Comparison of ENCODE assay signal across 21 cellular contexts in the genomic region with DNA sequence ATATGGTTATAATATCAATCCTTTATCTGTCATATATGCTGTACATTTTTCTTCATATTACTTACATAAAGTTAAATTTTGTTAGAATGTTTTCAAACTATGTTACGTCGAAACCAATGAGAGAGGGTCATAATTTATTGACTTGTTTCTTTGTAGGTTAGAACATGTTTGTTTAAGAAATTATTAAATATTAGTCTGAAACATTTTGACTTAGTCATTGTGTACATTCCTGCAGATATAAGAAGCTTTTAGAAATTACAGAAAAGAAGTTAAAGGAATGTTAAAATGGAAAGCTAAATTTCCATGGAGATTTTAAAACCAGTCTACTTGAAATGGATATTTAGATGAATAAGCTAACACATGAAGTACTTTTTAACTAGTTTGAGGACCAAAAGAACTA.
DNase-seq lines count a peak whose midpoint lies in the region; ATAC-seq, FAIRE-seq and TF ChIP-seq lines count a peak whose summit lies in the region.
"Had no signal": no experiment of that assay in that cellular context is flagged by ENCODE, and none has a peak within 500 bp of the region (broad histone marks: within the 10 kb centered on the region; RNA-seq: fewer than 3 reads in every experiment).

No MANE protein-coding gene starts in this region.

- no peak for TF ChIP-seq EP300 in A549 (IDR thresholded peaks at IDR 0.05)

- H3K27ac ChIP-seq in A549, result peak overlapping the region; percentile 61 to 66; a peak in 4 of 6 replicates
- H3K27ac ChIP-seq: BLaER1, C4-2B had no signal

- TF ChIP-seq POLR2A in A549 (IDR thresholded peaks at IDR 0.05; ENCODE audit: low read length), result no peak

- TF ChIP-seq RAD21 in A549 (conservative IDR thresholded peaks at IDR 0.05 in 1 of 2, IDR thresholded peaks at IDR 0.05 in 1 of 2), result no peak

- CTCF ChIA-PET in A549 (lab: Yijun Ruan, JAX), result no interaction called here

- peak; percentile 61 for FAIRE-seq in A549 (lab: Jason Lieb, UNC)
- FAIRE-seq in RCC 7860 (lab: Jason Lieb, UNC), result peak; percentile 15
- FAIRE-seq in frontal cortex (lab: Jason Lieb, UNC), result peak; percentile 77
- no peak for FAIRE-seq in urothelium cell line (lab: Jason Lieb, UNC)
- FAIRE-seq: GM12892, H54 had no signal

- WGBS in A549 (ENCODE audit: missing lambda C conversion rate), result under 1% methylated on average over 2 of the region's 2 CpGs

- TF ChIP-seq CTCF in A549 (IDR thresholded peaks at IDR 0.05), result no peak

- peak in 1 of 2 experiments; percentile 23; a peak in 1 of 6 replicates for ATAC-seq in A549
- ATAC-seq: CD8-positive, alpha-beta T cell had no signal

- peaks cover 3% of the 10 kb centered on the region; the same call in 2 of the 3 replicates for H3K9me3 ChIP-seq in A549
- H3K9me3 ChIP-seq: BLaER1, Caco-2, HAP-1 had no signal

- peak in 1 of 2 experiments; percentile 63 for DNase-seq in A549 (ENCODE audit: low read depth in 1 of 2, low spot score in 1 of 2)
- DNase-seq in RCC 7860 (ENCODE audit: low spot score), result no peak
- no peak for DNase-seq in frontal cortex (ENCODE audit: low spot score in 2 of 2)
- no peak for DNase-seq in anterior cingulate cortex (lab: John Stamatoyannopoulos, UW)
- no peak for DNase-seq in urothelium cell line (ENCODE audit: low spot score)
- no peak for DNase-seq in DMS79 treated with DMSO at 0.1 percent for 48 hours (lab: John Stamatoyannopoulos, UW)
- no peak for DNase-seq in HuH-7 (ENCODE audit: low spot score)
- DNase-seq: 8988T; Caco-2; CD4-positive, CD25-positive, alpha-beta regulatory T cell; CD8-positive, alpha-beta T cell; DMS153; EL; GF-D8; GOT3; HFFc6 had no signal

- peak overlapping the region; percentile 60 for H3K4me2 ChIP-seq in A549
- H3K4me2 ChIP-seq: BLaER1 had no signal

- POLR2A ChIA-PET in A549 (lab: Yijun Ruan, JAX), result no interaction called here

- peaks cover 22% of the 10 kb centered on the region for H3K4me1 ChIP-seq in A549
- H3K4me1 ChIP-seq: BLaER1, Caco-2, HAP-1 had no signal

- H3K4me3 ChIP-seq in A549, result no peak overlapping the region
- H3K4me3 ChIP-seq: BLaER1, HAP-1 had no signal

TF ChIP-seq in A549, 52 proteins besides CTCF, POLR2A, EP300 and RAD21:
- no peak for TF ChIP-seq FOSL2 (IDR thresholded peaks at IDR 0.05)
- TF ChIP-seq FOSL2 (CRISPR knock-in tag; IDR thresholded peaks at IDR 0.05), result peak; percentile 51; the same call in 1 of the 2 replicates
- TF ChIP-seq ZNF302 (CRISPR knock-in tag; IDR thresholded peaks at IDR 0.05), result no peak
- TF ChIP-seq HMGXB4 (CRISPR knock-in tag; IDR thresholded peaks at IDR 0.05; ENCODE audit: borderline replicate concordance), result no peak
- TF ChIP-seq, protein P1, sequence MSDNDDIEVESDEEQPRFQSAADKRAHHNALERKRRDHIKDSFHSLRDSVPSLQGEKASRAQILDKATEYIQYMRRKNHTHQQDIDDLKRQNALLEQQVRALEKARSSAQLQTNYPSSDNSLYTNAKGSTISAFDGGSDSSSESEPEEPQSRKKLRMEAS (IDR thresholded peaks at IDR 0.05), result 0 out of 2 replicates have a peak, but pooled peaks have one; percentile 20
- peak; percentile 73 for TF ChIP-seq GATA3 (IDR thresholded peaks at IDR 0.05; ENCODE audit: borderline replicate concordance)
- TF ChIP-seq CEBPB (IDR thresholded peaks at IDR 0.05), result 0 out of 4 replicates have a peak, but pooled peaks of 1 of the 2 experiments have one; percentile 28
- no peak for TF ChIP-seq MAZ (IDR thresholded peaks at IDR 0.05; ENCODE audit: borderline replicate concordance, low read depth, low read length)
- no peak for TF ChIP-seq ZSCAN20 (CRISPR knock-in tag; IDR thresholded peaks at IDR 0.05)
- TF ChIP-seq CBX8 (IDR thresholded peaks at IDR 0.05), result no peak
- no peak for TF ChIP-seq HOXA7 (CRISPR knock-in tag; IDR thresholded peaks at IDR 0.05)
- TF ChIP-seq, protein P2, sequence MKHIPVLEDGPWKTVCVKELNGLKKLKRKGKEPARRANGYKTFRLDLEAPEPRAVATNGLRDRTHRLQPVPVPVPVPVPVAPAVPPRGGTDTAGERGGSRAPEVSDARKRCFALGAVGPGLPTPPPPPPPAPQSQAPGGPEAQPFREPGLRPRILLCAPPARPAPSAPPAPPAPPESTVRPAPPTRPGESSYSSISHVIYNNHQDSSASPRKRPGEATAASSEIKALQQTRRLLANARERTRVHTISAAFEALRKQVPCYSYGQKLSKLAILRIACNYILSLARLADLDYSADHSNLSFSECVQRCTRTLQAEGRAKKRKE (CRISPR knock-in tag; IDR thresholded peaks at IDR 0.05; ENCODE audit: low read depth), result no peak
